Comparison of ENCODE assay signal across 24 cellular contexts in genomic region chr12:55443776-55444175, GRCh38.
"Had no signal": no experiment of that assay in that cellular context is flagged by ENCODE, and none has a peak within 500 bp of the region (broad histone marks: within the 10 kb centered on the region; RNA-seq: fewer than 3 reads in every experiment).

TSS of gene OR6C2 (plus strand) at chr12:55444076. CDS start at chr12:55452214, 8,138 bp downstream.

- H3K4me1 ChIP-seq: esophagus squamous epithelium, gastrocnemius medialis, heart left ventricle, left lung, lower lobe of right lung had no signal

- DNase-seq: dermis blood vessel endothelial cell; dorsolateral prefrontal cortex; effector CD4-positive, alpha-beta T cell; effector memory CD4-positive, alpha-beta T cell; erythroblast; esophagus squamous epithelium; foreskin fibroblast; foreskin melanocyte; gastrocnemius medialis; heart left ventricle; hypothalamus; immature natural killer cell; left cardiac atrium; left lung; left ventricle myocardium superior; lower lobe of right lung; mesenchymal stem cell; mucosa of descending colon; naive B cell; naive thymus-derived CD8-positive, alpha-beta T cell had no signal

- H3K36me3 ChIP-seq: esophagus squamous epithelium, gastrocnemius medialis, heart left ventricle, left lung, lower lobe of right lung had no signal

- H3K4me3 ChIP-seq: coronary artery, dorsolateral prefrontal cortex, esophagus squamous epithelium, gastrocnemius medialis, heart left ventricle, hepatocyte, left lung, lower lobe of right lung, mucosa of descending colon had no signal

- H3K79me2 ChIP-seq: hepatocyte had no signal

- H3K4me2 ChIP-seq: hepatocyte had no signal

- H3K27me3 ChIP-seq: dorsolateral prefrontal cortex, esophagus squamous epithelium, gastrocnemius medialis, hepatocyte, left lung had no signal

- ATAC-seq: esophagus mucosa; gastrocnemius medialis; heart left ventricle; left cardiac atrium; left lung; left ventricle myocardium superior; lower lobe of right lung; mucosa of descending colon; naive thymus-derived CD8-positive, alpha-beta T cell had no signal

- H3K9me3 ChIP-seq: esophagus squamous epithelium, gastrocnemius medialis, lower lobe of right lung had no signal

- H3K27ac ChIP-seq: coronary artery, dorsolateral prefrontal cortex, epithelial cell of prostate, esophagus squamous epithelium, gastrocnemius medialis, heart left ventricle, hepatocyte, left lung, lower lobe of right lung had no signal
